In genomic region chr6:132490024-132490423, GRCh38 we compare ENCODE assay signal across 10 cellular contexts. TPM values are rescaled to one million over a fixed set of nuclear protein-coding genes. Genes with fewer than 3 reads are reported as not detected.
A peak's percentile ranks its signal among the peaks of the same experiment; 100 is the strongest.
DNase-seq lines count a peak whose midpoint lies in the region; ATAC-seq and TF ChIP-seq lines count a peak whose summit lies in the region.
"Had no signal": no experiment of that assay in that cellular context is flagged by ENCODE, and none has a peak within 500 bp of the region (broad histone marks: within the 10 kb centered on the region; RNA-seq: fewer than 3 reads in every experiment).

No MANE protein-coding gene starts in this region.

- no peak overlapping the region for H3K4me3 Mint-ChIP-seq in mesothelial cell of epicardium
- H3K4me3 Mint-ChIP-seq: activated CD8-positive, alpha-beta T cell treated with anti-CD3 and anti-CD28 coated beads for 36 hours had no signal

- DNase-seq in AG10803 (ENCODE audit: low read depth) (peak; percentile 75), Kasumi-1 (lab: John Stamatoyannopoulos, UW) (peak; percentile 53 to 59), left lobe of liver (ENCODE audit: low spot score) (no peak), dedifferentiated amniotic fluid mesenchymal stem cell (ENCODE audit: extremely low spot score) (no peak), mesothelial cell of epicardium (ENCODE audit: low spot score in 2 of 2, unreplicated experiment in 2 of 2) (no peak), NCI-H446 (lab: John Stamatoyannopoulos, UW) (no peak)
- no peak for DNase-seq in activated naive CD4-positive, alpha-beta T cell treated with anti-CD3 and anti-CD28 coated beads, Interleukin-2, amount 50 U/mL, for 72 hours (ENCODE audit: low spot score in 2 of 2)
- DNase-seq: activated CD8-positive, alpha-beta T cell treated with anti-CD3 and anti-CD28 coated beads for 36 hours had no signal

- peaks cover 14% of the 10 kb centered on the region for H3K9me3 Mint-ChIP-seq in mesothelial cell of epicardium
- H3K9me3 Mint-ChIP-seq in activated naive CD4-positive, alpha-beta T cell treated with anti-CD3 and anti-CD28 coated beads, Interleukin-2, amount 50 U/mL, for 72 hours, result peaks cover 0 to 3% of the 10 kb centered on the region in 2 donors

- no peak for TF ChIP-seq CTCF in AG10803 (conservative IDR thresholded peaks at IDR 0.05; ENCODE audit: low read length)
- TF ChIP-seq CTCF in mesothelial cell of epicardium (IDR thresholded peaks at IDR 0.05; ENCODE audit: unreplicated experiment), result no peak

- H3K4me1 Mint-ChIP-seq in mesothelial cell of epicardium, result peaks cover 6% of the 10 kb centered on the region

- H3K4me3 ChIP-seq in AG10803 (ENCODE audit: low read length), result no peak overlapping the region

- no peak overlapping the region for H3K27ac Mint-ChIP-seq in mesothelial cell of epicardium
- H3K27ac Mint-ChIP-seq in activated naive CD4-positive, alpha-beta T cell treated with anti-CD3 and anti-CD28 coated beads, Interleukin-2, amount 50 U/mL, for 72 hours, result no peak overlapping the region
- H3K27ac Mint-ChIP-seq: activated CD8-positive, alpha-beta T cell treated with anti-CD3 and anti-CD28 coated beads for 36 hours had no signal

- H3K27me3 Mint-ChIP-seq in mesothelial cell of epicardium (ENCODE audit: low read depth), result no peaks in the 10 kb centered on the region
- H3K27me3 Mint-ChIP-seq: activated CD8-positive, alpha-beta T cell treated with anti-CD3 and anti-CD28 coated beads for 36 hours had no signal

- H3K36me3 Mint-ChIP-seq in mesothelial cell of epicardium, result peaks cover 36% of the 10 kb centered on the region
- H3K36me3 Mint-ChIP-seq in activated naive CD4-positive, alpha-beta T cell treated with anti-CD3 and anti-CD28 coated beads, Interleukin-2, amount 50 U/mL, for 72 hours, result peaks cover 13 to 18% of the 10 kb centered on the region in 2 donors

- ATAC-seq in GM21367 (IDR thresholded peaks at IDR 0.05; ENCODE audit: unreplicated experiment) (peak; percentile 31), left lobe of liver (peak; percentile 62)
- no peak for ATAC-seq in activated naive CD4-positive, alpha-beta T cell treated with anti-CD3 and anti-CD28 coated beads, Interleukin-2, amount 50 U/mL, for 72 hours
- ATAC-seq: activated CD8-positive, alpha-beta T cell treated with anti-CD3 and anti-CD28 coated beads for 36 hours had no signal

RNA-seq across cellular contexts. Expression of gene STX7, which starts 22.9 kb away (rescaled TPM):
- total RNA-seq in left lobe of liver (13.5 TPM), mesothelial cell of epicardium (46.9 to 48.1 TPM (median 47.9 TPM) in 3 replicates)
- 10 to 100 TPM; 15.2 to 20.3 TPM for total RNA-seq in activated naive CD4-positive, alpha-beta T cell treated with anti-CD3 and anti-CD28 coated beads, Interleukin-2, amount 50 U/mL, for 72 hours

RNA-seq across cellular contexts. Expression of gene TAAR9, which starts 48.1 kb away (rescaled TPM):
- total RNA-seq in left lobe of liver, result not detected
- total RNA-seq in mesothelial cell of epicardium, result not detected in 3 replicates
- total RNA-seq in activated naive CD4-positive, alpha-beta T cell treated with anti-CD3 and anti-CD28 coated beads, Interleukin-2, amount 50 U/mL, for 72 hours, result not detected
- total RNA-seq: activated CD8-positive, alpha-beta T cell treated with anti-CD3 and anti-CD28 coated beads for 36 hours; NCI-H460 had no signal

Comparison
In these comparisons a context has a peak if more than half of its experiments do, and no peak if none do; other contexts are left out.
1. DNase-seq: peak in AG10803 (single experiment) and Kasumi-1 (2 of 2); none in left lobe of liver (single experiment), dedifferentiated amniotic fluid mesenchymal stem cell (single experiment), mesothelial cell of epicardium (0 of 2), NCI-H446 (0 of 2) and activated naive CD4-positive, alpha-beta T cell treated with anti-CD3 and anti-CD28 coated beads, Interleukin-2, amount 50 U/mL, for 72 hours (0 of 2).
2. ATAC-seq: peak in GM21367 (single experiment) and left lobe of liver (single experiment); none in activated naive CD4-positive, alpha-beta T cell treated with anti-CD3 and anti-CD28 coated beads, Interleukin-2, amount 50 U/mL, for 72 hours (0 of 2).